ENCODE assay signal across 12 cellular contexts in the genomic region with DNA sequence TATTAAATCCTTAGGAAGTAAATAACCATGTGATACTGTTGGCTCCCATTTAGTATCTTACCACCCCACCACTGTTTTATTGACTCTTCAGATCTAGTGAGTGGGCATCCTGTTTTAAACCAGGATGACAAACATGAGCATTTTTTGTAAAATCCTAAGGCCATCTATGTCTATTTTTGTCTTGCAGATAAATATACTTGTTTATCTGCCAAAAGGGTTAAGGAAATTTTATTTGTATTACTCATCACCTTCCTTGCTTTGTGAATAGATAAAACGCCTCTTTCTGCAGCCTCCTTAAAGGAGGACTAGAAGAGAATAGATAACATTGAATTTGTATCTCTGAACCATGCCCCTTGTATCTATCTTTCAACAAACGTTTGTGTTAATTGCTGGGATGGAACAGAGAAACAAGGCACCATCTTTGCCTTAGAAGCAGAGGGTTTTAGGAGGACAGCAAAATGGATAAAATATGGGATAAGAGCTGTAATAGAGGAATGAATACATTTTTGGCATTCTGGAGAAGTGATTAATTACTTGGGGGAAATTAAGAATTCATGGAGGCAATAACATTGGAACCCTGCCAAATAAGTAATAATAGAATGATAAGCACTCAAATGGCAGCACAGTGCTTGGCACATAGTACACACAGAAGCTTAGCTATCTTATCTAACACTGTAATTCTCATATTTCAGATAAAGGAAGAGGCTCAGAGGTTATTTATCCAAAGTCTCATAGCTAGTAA. TPM values are rescaled to one million over a fixed set of nuclear protein-coding genes. Genes with fewer than 3 reads are reported as not detected.
DNase-seq lines count a peak whose midpoint lies in the region; ATAC-seq, FAIRE-seq and TF ChIP-seq lines count a peak whose summit lies in the region.
"Had no signal": no experiment of that assay in that cellular context is flagged by ENCODE, and none has a peak within 500 bp of the region (broad histone marks: within the 10 kb centered on the region; RNA-seq: fewer than 3 reads in every experiment).

No MANE protein-coding gene starts in this region.

- peaks cover 99% of the 10 kb centered on the region for H4K20me1 ChIP-seq in astrocyte (ENCODE audit: insufficient read depth, low read length)

- no peak overlapping the region for H3K27ac ChIP-seq in astrocyte (ENCODE audit: low read depth, low read length)
- H3K27ac ChIP-seq in heart left ventricle: peak overlapping the region in 1 of 12 donors; percentile 9
- H3K27ac ChIP-seq: esophagus muscularis mucosa had no signal

- H3K27me3 Mint-ChIP-seq in astrocyte (ENCODE audit: low read depth, unreplicated experiment): no peaks in the 10 kb centered on the region
- H3K27me3 Mint-ChIP-seq in stimulated activated naive CD8-positive, alpha-beta T cell treated with anti-CD3 and anti-CD28 coated beads, Interleukin-15, amount 100 ng/mL, for 72 hours: no peaks in the 10 kb centered on the region

- no peaks in the 10 kb centered on the region for H3K9me3 Mint-ChIP-seq in astrocyte (ENCODE audit: unreplicated experiment)
- H3K9me3 Mint-ChIP-seq in stimulated activated naive CD8-positive, alpha-beta T cell treated with anti-CD3 and anti-CD28 coated beads, Interleukin-15, amount 100 ng/mL, for 72 hours: no peaks in the 10 kb centered on the region

- H3K9me3 ChIP-seq in astrocyte (ENCODE audit: insufficient read depth, low read depth, low read length) (no peaks in the 10 kb centered on the region), heart left ventricle (no peaks in the 10 kb centered on the region)
- H3K9me3 ChIP-seq: esophagus muscularis mucosa had no signal

- peak overlapping the region; percentile 26 for H3K4me2 ChIP-seq in astrocyte (ENCODE audit: low read length)

- no peak for TF ChIP-seq POLR2A in heart left ventricle (IDR thresholded peaks at IDR 0.05)

- H3K36me3 Mint-ChIP-seq in astrocyte (ENCODE audit: low read depth, unreplicated experiment): peaks cover 8% of the 10 kb centered on the region

- peak; percentile 88 for FAIRE-seq in astrocyte (lab: Jason Lieb, UNC)

- WGBS in heart left ventricle, 4 donors: 5 to 18% (median 7%) methylated on average over 2 of the region's 2 CpGs

- DNase-seq in AG08396 (ENCODE audit: low spot score) (peak; percentile 37), HS-27A (ENCODE audit: low read depth) (peak; percentile 29), astrocyte (ENCODE audit: low read depth) (peak; percentile 71), kidney glomerular epithelial cell (lab: John Stamatoyannopoulos, UW) (peak; percentile 16), nucleus accumbens (lab: John Stamatoyannopoulos, UW) (no peak), heart left ventricle (no peak)
- DNase-seq in stimulated activated naive CD4-positive, alpha-beta T cell treated with Interleukin-2 at 50 U/mL for 16 hours (lab: John Stamatoyannopoulos, UW): no peak
- no peak for DNase-seq in stimulated activated naive CD8-positive, alpha-beta T cell treated with anti-CD3 and anti-CD28 coated beads, Interleukin-15, amount 100 ng/mL, for 72 hours
- DNase-seq: activated CD4-positive, CD25-positive, alpha-beta regulatory T cell; activated naive CD4-positive, alpha-beta T cell had no signal

- TF ChIP-seq CTCF in astrocyte (IDR thresholded peaks at IDR 0.05; ENCODE audit: insufficient read depth, low read depth, low read length) (no peak), heart left ventricle (IDR thresholded peaks at IDR 0.05) (no peak)

- no peak for ATAC-seq in stimulated activated naive CD8-positive, alpha-beta T cell treated with anti-CD3 and anti-CD28 coated beads, Interleukin-15, amount 100 ng/mL, for 72 hours
- no peak for ATAC-seq in heart left ventricle

- H3K9ac ChIP-seq in astrocyte (ENCODE audit: low read length): no peak overlapping the region

- H3K4me3 Mint-ChIP-seq in astrocyte (ENCODE audit: unreplicated experiment): peak overlapping the region; percentile 47
- H3K4me3 Mint-ChIP-seq in stimulated activated naive CD8-positive, alpha-beta T cell treated with anti-CD3 and anti-CD28 coated beads, Interleukin-15, amount 100 ng/mL, for 72 hours: peak overlapping the region in 1 of 2 donors; percentile 8

- H3K27me3 ChIP-seq in astrocyte (ENCODE audit: insufficient read depth, low read length) (no peaks in the 10 kb centered on the region), heart left ventricle (no peaks in the 10 kb centered on the region)
- H3K27me3 ChIP-seq: esophagus muscularis mucosa had no signal

- H3K79me2 ChIP-seq in astrocyte (ENCODE audit: insufficient read depth, low read length): peaks cover 100% of the 10 kb centered on the region

- H3K4me3 ChIP-seq in astrocyte (ENCODE audit: insufficient read depth, low read depth, low read length) (no peak overlapping the region), heart left ventricle (no peak overlapping the region)
- H3K4me3 ChIP-seq: esophagus muscularis mucosa, lung had no signal

- H3K36me3 ChIP-seq in astrocyte (ENCODE audit: insufficient read depth, low read length) (no peaks in the 10 kb centered on the region), heart left ventricle (peaks cover 0 to 57% (median 22%) of the 10 kb centered on the region in 9 donors)

- peaks cover 23% of the 10 kb centered on the region for H3K4me1 ChIP-seq in astrocyte (ENCODE audit: insufficient read depth, low read length)
- H3K4me1 ChIP-seq in heart left ventricle: peaks cover 13 to 100% (median 86%) of the 10 kb centered on the region in 12 donors

- intact Hi-C loops in heart left ventricle (cut with DNase I): no loop called here

- H3K4me1 Mint-ChIP-seq in astrocyte (ENCODE audit: low read depth, unreplicated experiment): peaks cover 21% of the 10 kb centered on the region
- peaks cover 47% of the 10 kb centered on the region for H3K4me1 Mint-ChIP-seq in stimulated activated naive CD8-positive, alpha-beta T cell treated with anti-CD3 and anti-CD28 coated beads, Interleukin-15, amount 100 ng/mL, for 72 hours

- H3K27ac Mint-ChIP-seq in astrocyte (ENCODE audit: unreplicated experiment): peak overlapping the region; percentile 68
- H3K27ac Mint-ChIP-seq in stimulated activated naive CD8-positive, alpha-beta T cell treated with anti-CD3 and anti-CD28 coated beads, Interleukin-15, amount 100 ng/mL, for 72 hours: peak overlapping the region in 1 of 2 donors; percentile 43

- H2AFZ ChIP-seq in astrocyte (ENCODE audit: low read depth, low read length): no peak overlapping the region

RNA-seq across cellular contexts. Expression of gene YTHDF2, which starts 14.7 kb away (rescaled TPM):
- total RNA-seq in astrocyte (91.3 and 97.5 TPM in 2 replicates), heart left ventricle (10 to 100 TPM; 31.3 to 56.3 (median 40.0) TPM)
- 10 to 100 TPM; 20.7 to 30.4 TPM for polyA plus RNA-seq in heart left ventricle

Comparison
In these comparisons a context has a peak if more than half of its experiments do, and no peak if none do; other contexts are left out.
1. DNase-seq: peak in AG08396 (single experiment), HS-27A (single experiment), astrocyte (single experiment) and kidney glomerular epithelial cell (single experiment); none in stimulated activated naive CD4-positive, alpha-beta T cell treated with Interleukin-2 at 50 U/mL for 16 hours (single experiment), stimulated activated naive CD8-positive, alpha-beta T cell treated with anti-CD3 and anti-CD28 coated beads, Interleukin-15, amount 100 ng/mL, for 72 hours (0 of 2), nucleus accumbens (0 of 56) and heart left ventricle (0 of 5).